ENCODE assay signal across 14 cellular contexts in the genomic region with DNA sequence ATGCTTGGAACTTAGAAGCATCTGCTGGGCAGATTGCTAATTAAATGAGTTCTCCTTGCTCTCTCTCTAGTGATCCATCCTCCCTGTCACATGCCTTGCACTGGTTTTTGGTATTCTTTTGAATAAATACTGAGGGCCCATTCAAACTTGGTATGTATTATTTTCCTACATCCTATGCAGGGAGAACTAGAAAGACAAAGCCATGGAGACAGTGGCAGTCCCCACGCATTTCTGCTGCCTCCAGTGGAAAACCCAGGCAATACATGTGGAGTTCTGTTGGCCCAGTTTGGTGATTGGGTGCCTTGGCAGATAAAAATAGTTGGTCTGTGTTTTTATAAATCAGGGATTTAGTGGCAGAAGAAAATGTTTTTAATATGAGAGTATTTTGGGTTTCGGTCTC.
DNase-seq lines count a peak whose midpoint lies in the region; ATAC-seq, FAIRE-seq and TF ChIP-seq lines count a peak whose summit lies in the region.
"Had no signal": no experiment of that assay in that cellular context is flagged by ENCODE, and none has a peak within 500 bp of the region (broad histone marks: within the 10 kb centered on the region; RNA-seq: fewer than 3 reads in every experiment).

No MANE protein-coding gene starts in this region.

- BruUV-seq in A673 (replicated peaks; lab: Mats Ljungman, UMichigan): no TSS peak

- CTCF ChIA-PET in A673 (lab: Charles Lee): no interaction called here

- DNase-seq in A673 (ENCODE audit: low spot score) (no peak), H54 (ENCODE audit: insufficient read length, low spot score) (peak; percentile 5), SK-MEL-5 (ENCODE audit: low read depth, low spot score) (peak; percentile 72), foreskin melanocyte (peak; percentile 52), amygdala (lab: John Stamatoyannopoulos, UW) (no peak), prostate gland (ENCODE audit: low spot score) (no peak)
- no peak for DNase-seq in stimulated activated CD4-positive, alpha-beta T cell treated with anti-CD3 and anti-CD28 coated beads, Interleukin-4, amount 100 ng/mL, for 4 hours
- DNase-seq: activated CD4-positive, alpha-beta T cell treated with anti-CD3 and anti-CD28 coated beads, Interleukin-2, amount 50 U/mL, for 4 hours; activated naive CD4-positive, alpha-beta T cell treated with anti-CD3 and anti-CD28 coated beads, Interleukin-2, amount 50 U/mL, for 16 hours; dorsolateral prefrontal cortex; H7; upper lobe of right lung had no signal

- peak; percentile 48 for FAIRE-seq in H54 (lab: Jason Lieb, UNC)

- TF ChIP-seq POLR2A in H54 (IDR thresholded peaks at IDR 0.05; ENCODE audit: low read depth, low read length) (no peak), prostate gland (IDR thresholded peaks at IDR 0.05) (no peak)

- in situ Hi-C loops in SK-MEL-5 (cut with HindIII; ENCODE audit: low pct_unique_long_range_greater_than_20kb, low sequenced_read_pairs): no loop called here

- no peaks in the 10 kb centered on the region for H3K9me3 ChIP-seq in A673 (ENCODE audit: low read depth, low read length, poor library complexity, severe bottlenecking)
- H3K9me3 ChIP-seq in prostate gland: no peaks in the 10 kb centered on the region

- TF ChIP-seq CTCF in A673 (conservative IDR thresholded peaks at IDR 0.05; ENCODE audit: low read depth, low read length) (peak; percentile 49; the same call in 1 of the 2 replicates), prostate gland (IDR thresholded peaks at IDR 0.05) (no peak)

- POLR2A ChIA-PET in A673 (lab: Charles Lee; ENCODE audit: low non-redundant PET): no interaction called here

- H3K4me3 ChIP-seq in A673 (ENCODE audit: low read depth, low read length, poor library complexity, severe bottlenecking) (no peak overlapping the region), prostate gland (no peak overlapping the region)
- H3K4me3 ChIP-seq: BLaER1 treated with 17β-estradiol and CSF1 and Interleukin-3, amounts not matched to agents 10 nM and 100 nM; dorsolateral prefrontal cortex; upper lobe of right lung had no signal

- H3K36me3 ChIP-seq in A673 (ENCODE audit: insufficient read depth, low read length, poor library complexity, severe bottlenecking) (peaks cover 7% of the 10 kb centered on the region), prostate gland (no peaks in the 10 kb centered on the region)

- 93% methylated on average over 2 of the region's 2 CpGs for WGBS in prostate gland

- no peak for ATAC-seq in HG03135 (IDR thresholded peaks at IDR 0.05; ENCODE audit: unreplicated experiment)
- ATAC-seq: upper lobe of right lung had no signal

- H3K4me1 ChIP-seq in A673 (ENCODE audit: insufficient read depth, low read length, poor library complexity, severe bottlenecking): no peaks in the 10 kb centered on the region
- H3K4me1 ChIP-seq in prostate gland (replicated peaks): no peaks in the 10 kb centered on the region
- H3K4me1 ChIP-seq: upper lobe of right lung had no signal

- H3K27me3 ChIP-seq in A673 (replicated peaks; ENCODE audit: insufficient read depth, low read depth, low read length, poor library complexity) (no peaks in the 10 kb centered on the region), prostate gland (replicated peaks; ENCODE audit: insufficient read depth) (no peaks in the 10 kb centered on the region)
- H3K27me3 ChIP-seq: BLaER1 treated with 17β-estradiol and CSF1 and Interleukin-3, amounts not matched to agents 10 nM and 100 nM; dorsolateral prefrontal cortex; upper lobe of right lung had no signal

- intact Hi-C loops in A673 (cut with micrococcal nuclease; ENCODE audit: unreplicated experiment): no loop called here
- intact Hi-C loops in prostate gland (cut with DNase I): no loop called here

- H3K27ac ChIP-seq in A673 (ENCODE audit: low read depth, low read length, poor library complexity, severe bottlenecking) (no peak overlapping the region), prostate gland (no peak overlapping the region)
- H3K27ac ChIP-seq: BLaER1 treated with 17β-estradiol and CSF1 and Interleukin-3, amounts not matched to agents 10 nM and 100 nM; upper lobe of right lung had no signal

Comparison
In these comparisons a context has a peak if more than half of its experiments do, and no peak if none do; other contexts are left out.
1. DNase-seq: peak in H54 (single experiment), SK-MEL-5 (single experiment) and foreskin melanocyte (single experiment); none in A673 (single experiment), amygdala (0 of 56), prostate gland (single experiment) and stimulated activated CD4-positive, alpha-beta T cell treated with anti-CD3 and anti-CD28 coated beads, Interleukin-4, amount 100 ng/mL, for 4 hours (0 of 2).